17 cellular contexts compared by ENCODE assay signal in the genomic region with DNA sequence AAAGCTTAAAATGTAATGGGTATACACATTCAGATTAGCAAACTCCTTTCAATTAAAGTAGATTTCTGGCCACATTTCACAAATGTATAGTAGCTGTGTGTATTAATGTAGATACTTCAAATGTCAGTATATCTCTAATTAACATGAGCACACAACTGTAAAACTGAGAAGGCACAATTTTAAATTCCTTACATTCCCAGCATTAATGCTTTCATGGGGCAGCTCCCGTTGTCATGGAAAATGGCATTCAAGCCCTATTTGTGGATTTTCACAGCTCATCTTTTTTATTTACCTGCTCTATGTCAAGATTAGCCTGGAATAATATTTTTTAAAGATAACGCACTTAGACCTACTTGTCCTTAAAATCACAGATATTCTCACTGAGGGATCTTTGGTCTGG.
"Had no signal": no experiment of that assay in that cellular context is flagged by ENCODE, and none has a peak within 500 bp of the region (broad histone marks: within the 10 kb centered on the region; RNA-seq: fewer than 3 reads in every experiment).

No MANE protein-coding gene starts in this region.

- H3K9me3 ChIP-seq: adrenal gland, ovary had no signal

- H3K36me3 ChIP-seq: adrenal gland, brain microvascular endothelial cell, ovary had no signal

- H3K27me3 Mint-ChIP-seq: activated CD4-positive, alpha-beta T cell treated with anti-CD3 and anti-CD28 coated beads, Interleukin-2, amount 10 ng/mL, durations not matched to agents 7 days and 5 days; activated naive CD4-positive, alpha-beta T cell treated with anti-CD3 and anti-CD28 coated beads, Interleukin-2, amount 10 ng/mL, durations not matched to agents 7 days and 5 days; natural killer cell treated with Interleukin-12 subunit alpha and Interleukin-12 subunit beta and Interleukin-15 and Interleukin-18, amount 100 ng/mL, for 72 hours; stimulated activated memory B cell treated with anti-CD40 and anti-IgM and Interleukin-4, amounts not matched to agents 10 μg/mL and 1 μg/mL and 100 μg/mL, for 72 hours; T-helper 17 cell; type B pancreatic cell had no signal

- H3K27ac ChIP-seq: adrenal gland, brain microvascular endothelial cell, ovary had no signal

- H3K4me3 ChIP-seq: adrenal gland, lung, ovary had no signal

- H3K4me1 ChIP-seq: adrenal gland had no signal

- H3K36me3 Mint-ChIP-seq: activated naive CD4-positive, alpha-beta T cell treated with anti-CD3 and anti-CD28 coated beads, Interleukin-2, amount 10 ng/mL, durations not matched to agents 7 days and 5 days; immature natural killer cell; natural killer cell treated with Interleukin-12 subunit alpha and Interleukin-12 subunit beta and Interleukin-15 and Interleukin-18, amount 100 ng/mL, for 72 hours; stimulated activated memory B cell treated with anti-CD40 and anti-IgM and Interleukin-4, amounts not matched to agents 10 μg/mL and 1 μg/mL and 100 μg/mL, for 72 hours had no signal

- H3K9me3 Mint-ChIP-seq: activated CD4-positive, alpha-beta T cell treated with anti-CD3 and anti-CD28 coated beads, Interleukin-2, amount 10 ng/mL, durations not matched to agents 7 days and 5 days; activated T-helper 2 cell treated with anti-CD3 and anti-CD28 coated beads, Interferon-gamma antibody, Interleukin-2, Interleukin-4, amounts not matched to agents 10 μg/mL and 5 μg/mL and 100 μg/mL, durations not matched to agents 14 hours and 24 hours and 36 hours; stimulated activated memory B cell treated with anti-CD40 and anti-IgM and Interleukin-4, amounts not matched to agents 10 μg/mL and 1 μg/mL and 100 μg/mL, for 72 hours; type B pancreatic cell had no signal

- H3K27me3 ChIP-seq: adrenal gland, brain microvascular endothelial cell, ovary had no signal

- DNase-seq: activated CD4-positive, alpha-beta T cell treated with anti-CD3 and anti-CD28 coated beads, Interleukin-2, amount 10 ng/mL, durations not matched to agents 7 days and 5 days; activated CD4-positive, CD25-positive, alpha-beta regulatory T cell; activated naive CD4-positive, alpha-beta T cell treated with anti-CD3 and anti-CD28 coated beads, Interleukin-2, amount 10 ng/mL, durations not matched to agents 7 days and 5 days; activated T-cell treated with anti-CD3 and anti-CD28 coated beads for 4 hours; adrenal gland; brain microvascular endothelial cell; dermis blood vessel endothelial cell; hypothalamus; immature natural killer cell; ovary; small intestine; T-helper 17 cell had no signal

- H3K4me1 Mint-ChIP-seq: activated CD4-positive, alpha-beta T cell treated with anti-CD3 and anti-CD28 coated beads, Interleukin-2, amount 10 ng/mL, durations not matched to agents 7 days and 5 days; activated naive CD4-positive, alpha-beta T cell treated with anti-CD3 and anti-CD28 coated beads, Interleukin-2, amount 10 ng/mL, durations not matched to agents 7 days and 5 days; immature natural killer cell; stimulated activated memory B cell treated with anti-CD40 and anti-IgM and Interleukin-4, amounts not matched to agents 10 μg/mL and 1 μg/mL and 100 μg/mL, for 72 hours; T-helper 17 cell had no signal

- H3K27ac Mint-ChIP-seq: activated CD4-positive, alpha-beta T cell treated with anti-CD3 and anti-CD28 coated beads, Interleukin-2, amount 10 ng/mL, durations not matched to agents 7 days and 5 days; activated naive CD4-positive, alpha-beta T cell treated with anti-CD3 and anti-CD28 coated beads, Interleukin-2, amount 10 ng/mL, durations not matched to agents 7 days and 5 days; activated T-helper 2 cell treated with anti-CD3 and anti-CD28 coated beads, Interferon-gamma antibody, Interleukin-2, Interleukin-4, amounts not matched to agents 10 μg/mL and 5 μg/mL and 100 μg/mL, durations not matched to agents 14 hours and 24 hours and 36 hours; immature natural killer cell; natural killer cell treated with Interleukin-12 subunit alpha and Interleukin-12 subunit beta and Interleukin-15 and Interleukin-18, amount 100 ng/mL, for 72 hours; stimulated activated memory B cell treated with anti-CD40 and anti-IgM and Interleukin-4, amounts not matched to agents 10 μg/mL and 1 μg/mL and 100 μg/mL, for 72 hours; T-helper 17 cell had no signal

- H3K4me3 Mint-ChIP-seq: activated CD4-positive, alpha-beta T cell treated with anti-CD3 and anti-CD28 coated beads, Interleukin-2, amount 10 ng/mL, durations not matched to agents 7 days and 5 days; activated naive CD4-positive, alpha-beta T cell treated with anti-CD3 and anti-CD28 coated beads, Interleukin-2, amount 10 ng/mL, durations not matched to agents 7 days and 5 days; immature natural killer cell; natural killer cell treated with Interleukin-12 subunit alpha and Interleukin-12 subunit beta and Interleukin-15 and Interleukin-18, amount 100 ng/mL, for 72 hours; stimulated activated memory B cell treated with anti-CD40 and anti-IgM and Interleukin-4, amounts not matched to agents 10 μg/mL and 1 μg/mL and 100 μg/mL, for 72 hours; T-helper 17 cell; type B pancreatic cell had no signal

- ATAC-seq: natural killer cell treated with Interleukin-12 subunit alpha and Interleukin-12 subunit beta and Interleukin-15 and Interleukin-18, amount 100 ng/mL, for 72 hours; stimulated activated memory B cell treated with anti-CD40 and anti-IgM and Interleukin-4, amounts not matched to agents 10 μg/mL and 1 μg/mL and 100 μg/mL, for 72 hours; T-helper 17 cell had no signal
